ENCODE assay signal across 24 cellular contexts in the genomic region with DNA sequence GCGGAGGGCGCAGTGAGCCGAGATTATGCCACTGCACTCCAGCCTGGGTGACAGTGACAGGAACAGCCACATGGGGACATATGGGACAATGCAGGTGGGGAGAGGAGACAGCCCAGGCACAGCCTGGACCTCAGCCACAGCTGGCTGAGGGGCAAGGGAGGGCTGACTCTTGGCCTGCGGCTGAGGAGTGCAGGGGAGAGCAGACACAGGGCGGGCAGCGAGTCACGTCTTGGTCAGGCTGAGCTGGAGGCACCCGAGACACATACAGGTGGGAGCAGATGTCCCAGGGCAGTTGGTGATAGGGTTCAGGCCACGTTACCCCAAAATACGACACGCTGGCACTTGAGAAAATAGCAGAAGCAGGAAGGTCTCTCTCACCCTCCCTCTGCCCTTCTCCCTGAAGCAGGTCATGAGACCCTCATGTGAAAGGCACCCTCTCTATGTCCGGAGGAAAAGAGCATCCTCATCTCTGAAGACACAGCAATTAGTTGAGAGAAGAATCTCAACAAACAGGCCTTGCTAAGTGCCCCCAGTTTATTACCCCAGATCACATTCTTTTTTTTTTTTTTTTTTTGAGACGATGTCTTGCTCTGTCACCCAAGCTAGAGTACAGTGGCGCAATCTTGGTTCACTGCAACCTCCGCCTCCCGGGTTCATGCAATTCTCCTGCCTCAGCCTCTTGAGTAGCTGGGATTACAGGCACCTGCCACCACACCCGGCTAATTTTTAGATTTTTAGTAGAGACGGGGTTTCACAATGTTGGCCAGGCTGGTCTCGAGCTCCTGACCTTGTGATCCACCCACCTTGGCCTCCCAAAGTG. TPM values are rescaled to one million over a fixed set of nuclear protein-coding genes. Genes with fewer than 3 reads are reported as not detected.
DNase-seq lines count a peak whose midpoint lies in the region; ATAC-seq and TF ChIP-seq lines count a peak whose summit lies in the region.
"Had no signal": no experiment of that assay in that cellular context is flagged by ENCODE, and none has a peak within 500 bp of the region (broad histone marks: within the 10 kb centered on the region; RNA-seq: fewer than 3 reads in every experiment).

No MANE protein-coding gene starts in this region.

- H3K9me3 ChIP-seq in breast epithelium (no peaks in the 10 kb centered on the region), thyroid gland (no peaks in the 10 kb centered on the region)
- no peaks in the 10 kb centered on the region for H3K9me3 ChIP-seq in CD8-positive, alpha-beta T cell (ENCODE audit: low read length)
- H3K9me3 ChIP-seq: right lobe of liver had no signal

- H3K27ac ChIP-seq in breast epithelium (no peak overlapping the region), angular gyrus (ENCODE audit: low read depth, low read length) (peak overlapping the region; percentile 7), thyroid gland (no peak overlapping the region)
- no peak overlapping the region for H3K27ac ChIP-seq in CD8-positive, alpha-beta T cell (ENCODE audit: low read depth, low read length)
- H3K27ac ChIP-seq: GM23248, parathyroid adenoma, right lobe of liver had no signal

- no peaks in the 10 kb centered on the region for H3K27me3 Mint-ChIP-seq in MCF 10A (ENCODE audit: insufficient read depth, unreplicated experiment)
- no peaks in the 10 kb centered on the region for H3K27me3 Mint-ChIP-seq in CD8-positive, alpha-beta T cell (ENCODE audit: low read depth)
- H3K27me3 Mint-ChIP-seq: B cell; naive thymus-derived CD8-positive, alpha-beta T cell had no signal

- DNase-seq in MCF 10A (ENCODE audit: unreplicated experiment) (no peak), breast epithelium (ENCODE audit: low spot score in 2 of 2) (no peak), medulla oblongata (ENCODE audit: extremely low spot score) (peak; percentile 51), thyroid gland (no peak), EL (no peak), GM13976 (ENCODE audit: low spot score) (no peak)
- DNase-seq in CD8-positive, alpha-beta T cell, result no peak
- DNase-seq: activated CD4-positive, alpha-beta T cell treated with anti-CD3 and anti-CD28 coated beads for 1 hour; activated naive CD4-positive, alpha-beta T cell treated with Interleukin-2 at 50 U/mL for 16 hours; activated T-cell treated with anti-CD3 and anti-CD28 coated beads, Interleukin-2, amount 50 U/mL, for 4 hours; Calu3; GM23248; left cardiac atrium; naive thymus-derived CD8-positive, alpha-beta T cell; NCI-H1092 treated with DMSO at 0.1 percent for 48 hours; NK-92 treated with Interleukin-12 subunit alpha and Interleukin-12 subunit beta, amount 100 ng/mL, for 24 hours had no signal

- peak overlapping the region; percentile 68 for H3K27ac Mint-ChIP-seq in MCF 10A (ENCODE audit: low read depth, unreplicated experiment)
- no peak overlapping the region for H3K27ac Mint-ChIP-seq in CD8-positive, alpha-beta T cell
- H3K27ac Mint-ChIP-seq: B cell had no signal

- CTCF ChIA-PET in MCF 10A (lab: Yijun Ruan, JAX), result no interaction called here
- CTCF ChIA-PET in CD8-positive, alpha-beta T cell (lab: Charles Lee), result no interaction called here

- no peaks in the 10 kb centered on the region for H3K36me3 Mint-ChIP-seq in MCF 10A (ENCODE audit: insufficient read depth, unreplicated experiment)
- H3K36me3 Mint-ChIP-seq in CD8-positive, alpha-beta T cell, result peaks cover 19% of the 10 kb centered on the region

- in situ Hi-C loops in GM13976 (cut with MboI; ENCODE audit: low sequenced_read_pairs, unreplicated experiment), result no loop called here

- intact Hi-C loops in MCF 10A (cut with micrococcal nuclease), result no loop called here
- intact Hi-C loops in breast epithelium (cut with DNase I; ENCODE audit: low total_unique reads), result loop anchor here (10.0 kb wide), 1 partner anchor 65 kb away; the partner anchor contains the start of gene NUP50
- intact Hi-C loops in thyroid gland (cut with DNase I), result no loop called here
- intact Hi-C loops in CD8-positive, alpha-beta T cell (cut with DNase I, micrococcal nuclease), result no loop called here

- TF ChIP-seq POLR2A in breast epithelium (IDR thresholded peaks at IDR 0.05) (no peak), thyroid gland (IDR thresholded peaks at IDR 0.05) (no peak)

- H3K4me1 ChIP-seq in breast epithelium (peaks cover 0 to 3% of the 10 kb centered on the region in 2 donors), thyroid gland (peaks cover 6 to 17% of the 10 kb centered on the region in 2 donors)
- H3K4me1 ChIP-seq in CD8-positive, alpha-beta T cell (ENCODE audit: insufficient read depth, low read length), result peaks cover 3% of the 10 kb centered on the region
- H3K4me1 ChIP-seq: parathyroid adenoma had no signal

- no peak overlapping the region for H3K4me3 Mint-ChIP-seq in MCF 10A (ENCODE audit: unreplicated experiment)
- no peak overlapping the region for H3K4me3 Mint-ChIP-seq in CD8-positive, alpha-beta T cell
- H3K4me3 Mint-ChIP-seq: activated T-cell treated with anti-CD3 and anti-CD28 coated beads, Interleukin-2, amount 50 U/mL, for 4 hours; B cell; naive thymus-derived CD8-positive, alpha-beta T cell had no signal

- H3K27me3 ChIP-seq in breast epithelium (no peaks in the 10 kb centered on the region), thyroid gland (no peaks in the 10 kb centered on the region)
- H3K27me3 ChIP-seq in CD8-positive, alpha-beta T cell (ENCODE audit: insufficient read depth, low read length), result no peaks in the 10 kb centered on the region
- H3K27me3 ChIP-seq: right lobe of liver had no signal

- WGBS in thyroid gland, 2 donors, result 85 to 89% methylated on average over 15 to 19 of the region's 19 CpGs

- no peak for TF ChIP-seq CTCF in MCF 10A (IDR thresholded peaks at IDR 0.05; ENCODE audit: unreplicated experiment)
- no peak for TF ChIP-seq CTCF in breast epithelium (IDR thresholded peaks at IDR 0.05)
- no peak for TF ChIP-seq CTCF in thyroid gland (IDR thresholded peaks at IDR 0.05)
- TF ChIP-seq CTCF in GM13976 (IDR thresholded peaks at IDR 0.05; ENCODE audit: borderline replicate concordance, control extremely low read depth, extremely low read depth, insufficient read depth, missing control alignments), result no peak
- no peak for TF ChIP-seq CTCF in CD8-positive, alpha-beta T cell (IDR thresholded peaks at IDR 0.05)

- H3K4me1 Mint-ChIP-seq in MCF 10A (ENCODE audit: insufficient read depth, unreplicated experiment), result peaks cover 30% of the 10 kb centered on the region
- H3K4me1 Mint-ChIP-seq in CD8-positive, alpha-beta T cell (ENCODE audit: low read depth), result peaks cover 14% of the 10 kb centered on the region

- H3K9me3 Mint-ChIP-seq in MCF 10A (ENCODE audit: unreplicated experiment), result no peaks in the 10 kb centered on the region
- H3K9me3 Mint-ChIP-seq in CD8-positive, alpha-beta T cell, result no peaks in the 10 kb centered on the region
- H3K9me3 Mint-ChIP-seq: activated T-cell treated with anti-CD3 and anti-CD28 coated beads, Interleukin-2, amount 50 U/mL, for 4 hours; naive thymus-derived CD8-positive, alpha-beta T cell had no signal

- no TSS peak for BruUV-seq in MCF 10A (replicated peaks; lab: Mats Ljungman, UMichigan)

- no peak overlapping the region for H3K4me3 ChIP-seq in breast epithelium
- H3K4me3 ChIP-seq in thyroid gland (replicated peaks in 1 of 3), result no peak overlapping the region
- no peak overlapping the region for H3K4me3 ChIP-seq in CD8-positive, alpha-beta T cell (ENCODE audit: low read depth, low read length)
- H3K4me3 ChIP-seq: GM23248, right lobe of liver had no signal

- H3K36me3 ChIP-seq in breast epithelium, result no peaks in the 10 kb centered on the region
- no peaks in the 10 kb centered on the region for H3K36me3 ChIP-seq in thyroid gland
- H3K36me3 ChIP-seq in CD8-positive, alpha-beta T cell (ENCODE audit: insufficient read depth, low read length), result no peaks in the 10 kb centered on the region
- H3K36me3 ChIP-seq: right lobe of liver had no signal

- no peak for ATAC-seq in CD8-positive, alpha-beta T cell
- ATAC-seq: activated T-cell treated with anti-CD3 and anti-CD28 coated beads, Interleukin-2, amount 50 U/mL, for 4 hours; esophagus mucosa; left cardiac atrium; naive thymus-derived CD8-positive, alpha-beta T cell; right lobe of liver had no signal

- POLR2A ChIA-PET in MCF 10A (lab: Yijun Ruan, JAX), result interaction anchor here (1.0 to 2.9 kb wide), 3 partner anchors 9 to 67 kb away, joined by 3 to 9 read pairs (median 4); partner anchors contain the start of gene NUP50
- POLR2A ChIA-PET in CD8-positive, alpha-beta T cell (lab: Charles Lee), result no interaction called here

RNA-seq across cellular contexts. Expression of gene KIAA0930, which starts 10.5 kb away (rescaled TPM):
- total RNA-seq in MCF 10A (2022) (61.9 and 63.4 TPM in 2 replicates), breast epithelium (10 to 100 TPM; 29.4 to 45.3 (median 35.1) TPM), thyroid gland (10 to 100 TPM; 21.0 to 42.7 (median 25.0) TPM)
- 10 to 100 TPM in 1 of 2 experiments, 1 to 10 TPM in 1; 6.6 to 11.7 TPM for total RNA-seq in CD8-positive, alpha-beta T cell

RNA-seq across cellular contexts. Expression of gene UPK3A, which starts 54.5 kb away (rescaled TPM):
- total RNA-seq in MCF 10A (2022) (not detected in 2 replicates), breast epithelium (not detected), thyroid gland (1 to 10 TPM in 3 of 4 donors, not detected in 1; 2.1 to 3.9 (median 2.6) TPM)
- total RNA-seq in CD8-positive, alpha-beta T cell, result not detected
- total RNA-seq: A172; activated T-cell treated with anti-CD3 and anti-CD28 coated beads, Interleukin-2, amount 50 U/mL, for 4 hours; B cell; Calu3; esophagus mucosa; GM23248; naive thymus-derived CD8-positive, alpha-beta T cell; NCI-H460; right lobe of liver; RPMI7951 had no signal
